ENCODE assay signal across 8 cellular contexts in genomic region chr2:26144953-26145680, GRCh38. TPM values are rescaled to one million over a fixed set of nuclear protein-coding genes. Genes with fewer than 3 reads are reported as not detected.
DNase-seq lines count a peak whose midpoint lies in the region; ATAC-seq and TF ChIP-seq lines count a peak whose summit lies in the region.

No MANE protein-coding gene starts in this region.

- H3K79me2 ChIP-seq in OCI-LY7 (ENCODE audit: insufficient read depth, low read depth, low read length): no peaks in the 10 kb centered on the region

- H2AFZ ChIP-seq in OCI-LY7 (ENCODE audit: low read length): no peak overlapping the region

- H3K4me1 Mint-ChIP-seq in CD4-positive, alpha-beta memory T cell: peaks cover 0 to 4% (median 2%) of the 10 kb centered on the region in 4 donors
- H3K4me1 Mint-ChIP-seq in activated T-cell treated with anti-CD3 and anti-CD28 coated beads, Interleukin-2, amount 50 U/mL, for 4 hours (ENCODE audit: low read depth): peaks cover 2% of the 10 kb centered on the region
- no peaks in the 10 kb centered on the region for H3K4me1 Mint-ChIP-seq in neural crest cell

- H3K27me3 ChIP-seq in CD4-positive, alpha-beta memory T cell (ENCODE audit: insufficient read depth, low read length): peaks cover 6% of the 10 kb centered on the region
- H3K27me3 ChIP-seq in HL-60 (ENCODE audit: insufficient read depth, poor library complexity, severe bottlenecking) (no peaks in the 10 kb centered on the region), stomach (peaks cover 0 to 22% (median 0%) of the 10 kb centered on the region in 3 donors)

- H4K20me1 ChIP-seq in OCI-LY7 (ENCODE audit: insufficient read depth, low read length): no peaks in the 10 kb centered on the region

- no peak overlapping the region for H3K4me3 ChIP-seq in CD4-positive, alpha-beta memory T cell (ENCODE audit: low read length in 2 of 2)
- no peak overlapping the region for H3K4me3 ChIP-seq in HL-60 (replicated peaks; ENCODE audit: insufficient read depth, low read length)
- no peak overlapping the region for H3K4me3 ChIP-seq in OCI-LY7 (ENCODE audit: low read depth, low read length, poor library complexity, severe bottlenecking)
- H3K4me3 ChIP-seq in fibroblast of pulmonary artery (replicated peaks; ENCODE audit: low read depth, low read length): no peak overlapping the region
- H3K4me3 ChIP-seq in stomach: peak overlapping the region in 1 of 4 donors; percentile 12

- H3K9me3 ChIP-seq in CD4-positive, alpha-beta memory T cell (ENCODE audit: control insufficient read depth in 1 of 2, low read length in 2 of 2): no peaks in the 10 kb centered on the region
- H3K9me3 ChIP-seq in OCI-LY7 (ENCODE audit: low read length) (no peaks in the 10 kb centered on the region), stomach (no peaks in the 10 kb centered on the region)

- intact Hi-C loops in CD4-positive, alpha-beta memory T cell (cut with micrococcal nuclease): loop anchor here (1.0 to 2.0 kb wide), 5 partner anchors 57 to 538 kb away; no protein-coding TSS in a partner anchor
- intact Hi-C loops in OCI-LY7 (cut with micrococcal nuclease; ENCODE audit: unreplicated experiment): loop anchor here (1.0 to 10.0 kb wide), 4 partner anchors 154 to 540 kb away; no protein-coding TSS in a partner anchor
- intact Hi-C loops in stomach (cut with DNase I; ENCODE audit: low total_unique reads): loop anchor here (10.0 kb wide), 1 partner anchor 190 kb away; no protein-coding TSS in a partner anchor

- TF ChIP-seq CTCF in HL-60 (IDR thresholded peaks at IDR 0.05; ENCODE audit: insufficient read depth, low read length) (peak; percentile 50), OCI-LY7 (conservative IDR thresholded peaks at IDR 0.05; ENCODE audit: low read length) (peak; percentile 97), fibroblast of pulmonary artery (IDR thresholded peaks at IDR 0.05; ENCODE audit: low read length, missing control alignments) (peak; percentile 70), neural crest cell (conservative IDR thresholded peaks at IDR 0.05) (peak; percentile 90), stomach (IDR thresholded peaks at IDR 0.05) (peak in 5 of 7 experiments; percentile 60 to 81 (median 76))

- BruUV-seq in OCI-LY7 (replicated peaks; lab: Mats Ljungman, UMichigan): no TSS peak

- no peak overlapping the region for H3K4me2 ChIP-seq in OCI-LY7 (ENCODE audit: low read length)

- H3K27ac ChIP-seq in CD4-positive, alpha-beta memory T cell (ENCODE audit: low read depth, low read length): no peak overlapping the region
- H3K27ac ChIP-seq in HL-60 (replicated peaks) (0 out of 2 replicates have a peak overlapping the region, but pooled peaks have one; percentile 6), OCI-LY7 (ENCODE audit: low read depth, low read length, poor library complexity, severe bottlenecking) (no peak overlapping the region), stomach (peak overlapping the region in 2 of 5 donors; percentile 48 to 62)

- TF ChIP-seq EP300 in stomach (IDR thresholded peaks at IDR 0.05): no peak

- no peak overlapping the region for H3K4me3 Mint-ChIP-seq in CD4-positive, alpha-beta memory T cell
- no peak overlapping the region for H3K4me3 Mint-ChIP-seq in activated T-cell treated with anti-CD3 and anti-CD28 coated beads, Interleukin-2, amount 50 U/mL, for 4 hours
- H3K4me3 Mint-ChIP-seq in neural crest cell: no peak overlapping the region

- ATAC-seq in activated T-cell treated with anti-CD3 and anti-CD28 coated beads, Interleukin-2, amount 50 U/mL, for 4 hours: peak; percentile 48 to 70
- no peak for ATAC-seq in HG03354 (IDR thresholded peaks at IDR 0.05; ENCODE audit: poor library complexity, severe bottlenecking, unreplicated experiment)

- no peaks in the 10 kb centered on the region for H3K4me1 ChIP-seq in CD4-positive, alpha-beta memory T cell (ENCODE audit: insufficient read depth, low read length)
- peaks cover 4% of the 10 kb centered on the region for H3K4me1 ChIP-seq in OCI-LY7 (ENCODE audit: insufficient read depth, low read length, poor library complexity, severe bottlenecking)
- peaks cover 0 to 23% (median 3%) of the 10 kb centered on the region in 4 donors for H3K4me1 ChIP-seq in stomach

- TF ChIP-seq POLR2A in stomach (IDR thresholded peaks at IDR 0.05): no peak

- H3K9me3 Mint-ChIP-seq in CD4-positive, alpha-beta memory T cell: peaks cover 0 to 2% (median 0%) of the 10 kb centered on the region in 8 donors
- H3K9me3 Mint-ChIP-seq in activated T-cell treated with anti-CD3 and anti-CD28 coated beads, Interleukin-2, amount 50 U/mL, for 4 hours: no peaks in the 10 kb centered on the region
- no peaks in the 10 kb centered on the region for H3K9me3 Mint-ChIP-seq in neural crest cell

- DNase-seq in CD4-positive, alpha-beta memory T cell: peak; percentile 47 to 58 (median 49)
- peak; percentile 10 to 72 for DNase-seq in HL-60 (ENCODE audit: low read depth in 1 of 2, low spot score in 1 of 2)
- DNase-seq in OCI-LY7 (ENCODE audit: low spot score): peak; percentile 77
- peak; percentile 52 for DNase-seq in activated T-cell treated with anti-CD3 and anti-CD28 coated beads, Interleukin-2, amount 50 U/mL, for 4 hours
- peak; percentile 73 for DNase-seq in fibroblast of pulmonary artery (ENCODE audit: low read depth)
- peak; percentile 65 for DNase-seq in neural crest cell (ENCODE audit: low read depth, low spot score)
- peak; percentile 63 for DNase-seq in stomach

- peaks cover 9 to 10% of the 10 kb centered on the region in 2 donors for H3K27me3 Mint-ChIP-seq in CD4-positive, alpha-beta memory T cell
- peaks cover 16% of the 10 kb centered on the region for H3K27me3 Mint-ChIP-seq in activated T-cell treated with anti-CD3 and anti-CD28 coated beads, Interleukin-2, amount 50 U/mL, for 4 hours (ENCODE audit: low read depth)
- no peaks in the 10 kb centered on the region for H3K27me3 Mint-ChIP-seq in neural crest cell (ENCODE audit: low read depth)

- 14 to 18% (median 16%) methylated on average over 11 of the region's 11 CpGs for WGBS in stomach, 5 donors

- H3K36me3 Mint-ChIP-seq in CD4-positive, alpha-beta memory T cell: peaks cover 0 to 1% of the 10 kb centered on the region in 2 donors
- peaks cover 4% of the 10 kb centered on the region for H3K36me3 Mint-ChIP-seq in activated T-cell treated with anti-CD3 and anti-CD28 coated beads, Interleukin-2, amount 50 U/mL, for 4 hours (ENCODE audit: insufficient read depth)
- H3K36me3 Mint-ChIP-seq in neural crest cell (ENCODE audit: low read depth): no peaks in the 10 kb centered on the region

- H3K27ac Mint-ChIP-seq in CD4-positive, alpha-beta memory T cell: no peak overlapping the region
- no peak overlapping the region for H3K27ac Mint-ChIP-seq in neural crest cell (ENCODE audit: unreplicated experiment)

- no peaks in the 10 kb centered on the region for H3K36me3 ChIP-seq in CD4-positive, alpha-beta memory T cell (ENCODE audit: insufficient read depth, low read length)
- H3K36me3 ChIP-seq in OCI-LY7 (ENCODE audit: insufficient read depth, low read length) (no peaks in the 10 kb centered on the region), stomach (no peaks in the 10 kb centered on the region)

- CTCF ChIA-PET in CD4-positive, alpha-beta memory T cell (lab: Charles Lee; ENCODE audit: partially characterized antibody): interaction anchor here (0.6 to 6.8 kb wide), 13 partner anchors 18 to 445 kb away, joined by 3 to 70 read pairs (median 4); partner anchors contain the start of gene ASXL2
- CTCF ChIA-PET in OCI-LY7 (lab: Charles Lee; ENCODE audit: unreplicated experiment): interaction anchor here (0.9 kb wide), 1 partner anchor 155 kb away, joined by 3 read pairs; no protein-coding TSS in a partner anchor

- POLR2A ChIA-PET in CD4-positive, alpha-beta memory T cell (lab: Charles Lee; ENCODE audit: partially characterized antibody): interaction anchor here (0.7 to 2.2 kb wide), 3 partner anchors 40 to 154 kb away, joined by 3 to 10 read pairs (median 5); no protein-coding TSS in a partner anchor
- POLR2A ChIA-PET in OCI-LY7 (lab: Charles Lee): interaction anchor here (0.7 kb wide), 2 partner anchors 33 to 165 kb away, joined by 4 read pairs; no protein-coding TSS in a partner anchor

- H3K9me2 ChIP-seq in OCI-LY7 (ENCODE audit: insufficient read depth, low read length): no peaks in the 10 kb centered on the region

RNA-seq across cellular contexts. Expression of gene GAREM2, which starts 27.8 kb away (rescaled TPM):
- total RNA-seq in CD4-positive, alpha-beta memory T cell: 1 to 10 TPM; 3.2 to 3.6 TPM
- polyA plus RNA-seq in CD4-positive, alpha-beta memory T cell: 1 to 10 TPM in 1 of 2 donors, under 1 TPM in 1; 0.14 to 2.3 TPM
- total RNA-seq in OCI-LY7 (2014; rRNA removed; shearing (Covaris generic)): not detected in 2 replicates
- 0.11 TPM in 1 of 2 replicates, not detected in the other for total RNA-seq in OCI-LY7 (2022)
- 1 to 10 TPM; 2.4 to 4.1 (median 3.2) TPM for total RNA-seq in activated T-cell treated with anti-CD3 and anti-CD28 coated beads, Interleukin-2, amount 50 U/mL, for 4 hours
- 21.3 and 21.8 TPM in 2 replicates for total RNA-seq in neural crest cell
- total RNA-seq in stomach: 1 to 10 TPM in 2 of 5 donors, under 1 TPM in 1, not detected in 2; under 0.01 to 2.3 (median 1.5) TPM
- polyA plus RNA-seq in stomach: 1 to 10 TPM in 1 of 3 donors, under 1 TPM in 2; 0.83 to 1.7 (median 0.87) TPM
